14 cellular contexts compared by ENCODE assay signal in genomic region chr21:39675595-39675994, GRCh38.
A peak's percentile ranks its signal among the peaks of the same experiment; 100 is the strongest.
DNase-seq lines count a peak whose midpoint lies in the region; ATAC-seq and FAIRE-seq lines count a peak whose summit lies in the region.
"Had no signal": no experiment of that assay in that cellular context is flagged by ENCODE, and none has a peak within 500 bp of the region (broad histone marks: within the 10 kb centered on the region; RNA-seq: fewer than 3 reads in every experiment).

No MANE protein-coding gene starts in this region.

- H3K36me3 ChIP-seq in stomach smooth muscle (ENCODE audit: control insufficient read depth in 2 of 2, insufficient read depth in 2 of 2, low read length in 2 of 2): no peaks in the 10 kb centered on the region

- peak overlapping the region; percentile 75 for H3K27ac ChIP-seq in stomach smooth muscle (ENCODE audit: low read length)

- no peaks in the 10 kb centered on the region for H3K27me3 ChIP-seq in stomach smooth muscle (ENCODE audit: control insufficient read depth in 1 of 2, insufficient read depth in 2 of 2, low read length in 2 of 2)

- peak; percentile 30 for FAIRE-seq in islet of Langerhans (lab: Jason Lieb, UNC)
- FAIRE-seq: small intestine had no signal

- peak overlapping the region in 1 of 2 donors; percentile 35 for H3K9ac ChIP-seq in stomach smooth muscle (ENCODE audit: low read length in 2 of 2)

- H3K9me3 ChIP-seq in stomach smooth muscle (ENCODE audit: control insufficient read depth in 2 of 2, low read length in 2 of 2): peaks cover 0 to 4% of the 10 kb centered on the region in 2 donors

- peaks cover 16% of the 10 kb centered on the region for H3K4me1 ChIP-seq in stomach smooth muscle (ENCODE audit: control insufficient read depth, insufficient read depth, low read length)

- H3K4me3 ChIP-seq in stomach smooth muscle (ENCODE audit: low read length in 2 of 2): no peak overlapping the region

- DNase-seq in NCI-H2227 (lab: John Stamatoyannopoulos, UW; ENCODE audit: unreplicated experiment) (peak; percentile 42), NCI-H2227 treated with DMSO at 0.1 percent for 48 hours (lab: John Stamatoyannopoulos, UW) (no peak), SK-N-DZ (ENCODE audit: low spot score) (peak; percentile 70), anterior cingulate cortex (lab: John Stamatoyannopoulos, UW) (no peak), middle frontal gyrus (ENCODE audit: extremely low spot score, low spot score) (no peak)
- DNase-seq: activated CD8-positive, alpha-beta memory T cell treated with anti-CD3 and anti-CD28 coated beads, Interleukin-2, amount 50 U/mL, for 48 hours; cerebellar nuclear complex; HFFc6; Karpas-422; small intestine; T-cell had no signal

- no peak for ATAC-seq in HG03460 (IDR thresholded peaks at IDR 0.05; ENCODE audit: unreplicated experiment)
- ATAC-seq: T-cell had no signal

Comparison
In these comparisons a context has a peak if more than half of its experiments do, and no peak if none do; other contexts are left out.
1. DNase-seq: peak in NCI-H2227 (single experiment) and SK-N-DZ (single experiment); none in NCI-H2227 treated with DMSO at 0.1 percent for 48 hours (single experiment), anterior cingulate cortex (0 of 58) and middle frontal gyrus (single experiment).